In genomic region chr1:45430486-45430885, GRCh38 we compare ENCODE assay signal across 17 cellular contexts.
"Had no signal": no experiment of that assay in that cellular context is flagged by ENCODE, and none has a peak within 500 bp of the region (broad histone marks: within the 10 kb centered on the region; RNA-seq: fewer than 3 reads in every experiment).

No MANE protein-coding gene starts in this region.

- H3K36me3 Mint-ChIP-seq: activated naive CD8-positive, alpha-beta T cell treated with anti-CD3 and anti-CD28 coated beads for 36 hours; type B pancreatic cell had no signal

- H3K4me1 Mint-ChIP-seq: naive thymus-derived CD4-positive, alpha-beta T cell had no signal

- H3K9ac ChIP-seq: parathyroid adenoma had no signal

- H2AFZ ChIP-seq: parathyroid adenoma had no signal

- ATAC-seq: activated CD4-positive, CD25-positive, alpha-beta regulatory T cell treated with anti-CD3 and anti-CD28 coated beads, Interleukin-2, amount 50 U/mL, for 24 hours; body of pancreas; esophagus mucosa; left colon; mucosa of descending colon; naive thymus-derived CD4-positive, alpha-beta T cell; stimulated activated naive CD8-positive, alpha-beta T cell treated with anti-CD3 and anti-CD28 coated beads, Interleukin-15, Interleukin-2, amounts not matched to agents 100 U/mL and 50 U/mL, for 24 hours; T-helper 17 cell had no signal

- H3K27me3 Mint-ChIP-seq: activated naive CD8-positive, alpha-beta T cell treated with anti-CD3 and anti-CD28 coated beads for 36 hours; naive thymus-derived CD4-positive, alpha-beta T cell; T-helper 17 cell; type B pancreatic cell had no signal

- H3K27ac Mint-ChIP-seq: activated naive CD8-positive, alpha-beta T cell treated with anti-CD3 and anti-CD28 coated beads for 36 hours; activated T-helper 1 cell treated with anti-CD3 and anti-CD28 coated beads, Interleukin-12 subunit alpha, Interleukin-12 subunit beta, Interleukin-2, Interleukin-4 antibody, amounts not matched to agents 30 ng/mL and 10 ng/mL and 1 ng/mL, durations not matched to agents 14 hours and 24 hours and 36 hours; naive thymus-derived CD4-positive, alpha-beta T cell; T-helper 17 cell; type B pancreatic cell had no signal

- H3K27ac ChIP-seq: body of pancreas, parathyroid adenoma had no signal

- H3K4me3 ChIP-seq: body of pancreas, mucosa of descending colon had no signal

- H3K79me2 ChIP-seq: parathyroid adenoma had no signal

- DNase-seq: activated CD4-positive, alpha-beta T cell treated with anti-CD3 and anti-CD28 coated beads, Interleukin-2, amount 50 U/mL, for 1 hour; activated naive CD8-positive, alpha-beta T cell treated with anti-CD3 and anti-CD28 coated beads for 36 hours; amygdala; caudate nucleus; left colon; mammary epithelial cell; mucosa of descending colon; naive thymus-derived CD4-positive, alpha-beta T cell; stimulated activated CD4-positive, alpha-beta T cell treated with anti-CD3 and anti-CD28 coated beads, Interleukin-2, amount 100 ng/mL, for 48 hours; stimulated activated naive CD8-positive, alpha-beta T cell treated with anti-CD3 and anti-CD28 coated beads, Interleukin-15, Interleukin-2, amounts not matched to agents 100 U/mL and 50 U/mL, for 24 hours; T-helper 17 cell had no signal

- H3K9me3 Mint-ChIP-seq: activated naive CD8-positive, alpha-beta T cell treated with anti-CD3 and anti-CD28 coated beads for 36 hours; activated T-helper 1 cell treated with anti-CD3 and anti-CD28 coated beads, Interleukin-12 subunit alpha, Interleukin-12 subunit beta, Interleukin-2, Interleukin-4 antibody, amounts not matched to agents 30 ng/mL and 10 ng/mL and 1 ng/mL, durations not matched to agents 14 hours and 24 hours and 36 hours; naive thymus-derived CD4-positive, alpha-beta T cell; type B pancreatic cell had no signal

- H3K9me3 ChIP-seq: body of pancreas, mucosa of descending colon had no signal

- H3K4me1 ChIP-seq: body of pancreas, parathyroid adenoma had no signal

- H3K27me3 ChIP-seq: body of pancreas had no signal

- H3K4me3 Mint-ChIP-seq: activated naive CD8-positive, alpha-beta T cell treated with anti-CD3 and anti-CD28 coated beads for 36 hours; activated T-helper 1 cell treated with anti-CD3 and anti-CD28 coated beads, Interleukin-12 subunit alpha, Interleukin-12 subunit beta, Interleukin-2, Interleukin-4 antibody, amounts not matched to agents 30 ng/mL and 10 ng/mL and 1 ng/mL, durations not matched to agents 14 hours and 24 hours and 36 hours; naive thymus-derived CD4-positive, alpha-beta T cell; T-helper 17 cell; type B pancreatic cell had no signal
